Comparison of ENCODE assay signal across 8 cellular contexts in genomic region chr13:28753208-28753892, GRCh38. TPM values are rescaled to one million over a fixed set of nuclear protein-coding genes. Genes with fewer than 3 reads are reported as not detected.
DNase-seq lines count a peak whose midpoint lies in the region; ATAC-seq and TF ChIP-seq lines count a peak whose summit lies in the region.

No MANE protein-coding gene starts in this region.

- no peak overlapping the region for H3K27ac ChIP-seq in adrenal gland
- H3K27ac ChIP-seq in transverse colon: peak overlapping the region in 1 of 4 donors; percentile 46

- ATAC-seq in GM19395 (IDR thresholded peaks at IDR 0.05; ENCODE audit: unreplicated experiment): no peak

- H3K4me3 ChIP-seq in adrenal gland (no peak overlapping the region), transverse colon (no peak overlapping the region)

- DNase-seq in SIG-M5 treated with dmso at 0.1 percent for 504 hours (lab: John Stamatoyannopoulos, UW; ENCODE audit: unreplicated experiment) (peak; percentile 53), SIG-M5 (lab: John Stamatoyannopoulos, UW) (no peak), adrenal gland (peak; percentile 36 to 80 (median 62)), iPS DF 19.7 (ENCODE audit: low read depth, low spot score) (peak; percentile 74), transverse colon (peak; percentile 55), NCI-H1092 (lab: John Stamatoyannopoulos, UW) (no peak), cerebellar cortex (ENCODE audit: low spot score) (no peak)

- H3K9me3 ChIP-seq in adrenal gland (replicated peaks in 1 of 3) (peaks cover 0 to 5% (median 0%) of the 10 kb centered on the region in 3 donors), transverse colon (peaks cover 4 to 6% of the 10 kb centered on the region in 2 donors)

- intact Hi-C loops in adrenal gland (cut with DNase I): no loop called here
- intact Hi-C loops in transverse colon (cut with DNase I; ENCODE audit: low total_unique reads): no loop called here

- H3K36me3 ChIP-seq in adrenal gland (replicated peaks in 1 of 2): no peaks in the 10 kb centered on the region
- H3K36me3 ChIP-seq in transverse colon: no peaks in the 10 kb centered on the region

- peak in 3 of 6 experiments; percentile 21 to 29 (median 25) for TF ChIP-seq CTCF in adrenal gland (IDR thresholded peaks at IDR 0.05)
- TF ChIP-seq CTCF in transverse colon (IDR thresholded peaks at IDR 0.05): peak in 1 of 5 experiments; percentile 23

- H3K4me1 ChIP-seq in adrenal gland (replicated peaks in 1 of 2) (peaks cover 0 to 10% of the 10 kb centered on the region in 2 donors), transverse colon (peaks cover 0 to 16% (median 7%) of the 10 kb centered on the region in 4 donors)

- WGBS in adrenal gland, 4 donors: 55 to 64% (median 60%) methylated on average over 5 of the region's 5 CpGs
- 59 to 71% methylated on average over 4 to 5 of the region's 5 CpGs for WGBS in transverse colon (ENCODE audit: low coverage in 1 of 2), 2 donors

- no peaks in the 10 kb centered on the region for H3K27me3 ChIP-seq in adrenal gland
- H3K27me3 ChIP-seq in transverse colon: no peaks in the 10 kb centered on the region

- no peak for TF ChIP-seq EP300 in transverse colon (IDR thresholded peaks at IDR 0.05; ENCODE audit: low read depth)

- in situ Hi-C loops in transverse colon (cut with MboI; ENCODE audit: low pct_ligation_motif_present in 1 of 4, low pct_unique_long_range_greater_than_20kb in 1 of 4, low sequenced_read_pairs in 3 of 4): no loop called here

- no peak for TF ChIP-seq POLR2A in adrenal gland (IDR thresholded peaks at IDR 0.05)
- no peak for TF ChIP-seq POLR2A in transverse colon (IDR thresholded peaks at IDR 0.05)

RNA-seq across cellular contexts. Expression of gene SLC46A3, which starts 34.6 kb away (rescaled TPM):
- total RNA-seq in adrenal gland: 10 to 100 TPM; 13.9 to 54.9 (median 32.6) TPM
- polyA plus RNA-seq in adrenal gland: 10 to 100 TPM; 10.1 to 36.1 (median 17.1) TPM
- total RNA-seq in transverse colon: 10 to 100 TPM in 3 of 4 donors, 1 to 10 TPM in 1; 6.4 to 65.8 (median 46.5) TPM

Comparison
In these comparisons a context has a peak if more than half of its experiments do, and no peak if none do; other contexts are left out.
1. DNase-seq: peak in SIG-M5 treated with dmso at 0.1 percent for 504 hours (single experiment), adrenal gland (7 of 7), iPS DF 19.7 (single experiment) and transverse colon (single experiment); none in SIG-M5 (single experiment), NCI-H1092 (single experiment) and cerebellar cortex (single experiment).